15 cellular contexts compared by ENCODE assay signal in genomic region chr2:239276813-239277193, GRCh38.
A peak's percentile ranks its signal among the peaks of the same experiment; 100 is the strongest.
DNase-seq lines count a peak whose midpoint lies in the region; ATAC-seq and TF ChIP-seq lines count a peak whose summit lies in the region.
"Had no signal": no experiment of that assay in that cellular context is flagged by ENCODE, and none has a peak within 500 bp of the region (broad histone marks: within the 10 kb centered on the region; RNA-seq: fewer than 3 reads in every experiment).

No MANE protein-coding gene starts in this region.

- CTCF ChIA-PET in activated CD8-positive, alpha-beta T cell treated with anti-CD3 and anti-CD28 coated beads, Interleukin-2, amount 10 ng/mL, durations not matched to agents 7 days and 5 days (lab: Charles Lee) = interaction anchor here (1.0 to 3.9 kb wide), 2 partner anchors 10 to 18 kb away, joined by 5 to 23 read pairs; no protein-coding TSS in a partner anchor

- H3K27me3 Mint-ChIP-seq in activated naive CD8-positive, alpha-beta T cell treated with anti-CD3 and anti-CD28 coated beads, Interleukin-2, amount 10 ng/mL, durations not matched to agents 7 days and 5 days = no peaks in the 10 kb centered on the region
- H3K27me3 Mint-ChIP-seq in activated naive CD8-positive, alpha-beta T cell treated with anti-CD3 and anti-CD28 coated beads, Interleukin-2, amount 50 U/mL, for 24 hours = peaks cover 10% of the 10 kb centered on the region
- no peaks in the 10 kb centered on the region for H3K27me3 Mint-ChIP-seq in activated CD8-positive, alpha-beta T cell treated with anti-CD3 and anti-CD28 coated beads, Interleukin-2, amount 10 ng/mL, durations not matched to agents 7 days and 5 days (ENCODE audit: low read depth)

- peak; percentile 26 for DNase-seq in activated naive CD8-positive, alpha-beta T cell treated with anti-CD3 and anti-CD28 coated beads, Interleukin-2, amount 10 ng/mL, durations not matched to agents 7 days and 5 days
- no peak for DNase-seq in activated naive CD8-positive, alpha-beta T cell treated with anti-CD3 and anti-CD28 coated beads, Interleukin-2, amount 50 U/mL, for 24 hours
- DNase-seq in activated CD8-positive, alpha-beta T cell treated with anti-CD3 and anti-CD28 coated beads, Interleukin-2, amount 10 ng/mL, durations not matched to agents 7 days and 5 days = no peak
- DNase-seq in left lobe of liver (ENCODE audit: low spot score) = peak; percentile 46
- DNase-seq in transverse colon = no peak
- no peak for DNase-seq in NCI-H2196 treated with DMSO at 0.1 percent for 48 hours (lab: John Stamatoyannopoulos, UW; ENCODE audit: unreplicated experiment)
- DNase-seq in activated CD4-positive, alpha-beta T cell treated with anti-CD3 and anti-CD28 coated beads, Interleukin-2, amount 50 U/mL, for 48 hours = no peak
- DNase-seq: MG63; NCI-H2227 treated with DMSO at 0.1 percent for 48 hours; stimulated activated CD4-positive, alpha-beta T cell treated with anti-CD3 and anti-CD28 coated beads, Interleukin-15, amount 100 ng/mL, for 24 hours; stimulated activated CD8-positive, alpha-beta memory T cell treated with anti-CD3 and anti-CD28 coated beads, Interleukin-4, amount 100 ng/mL, for 48 hours had no signal

- H3K9me3 Mint-ChIP-seq in activated naive CD8-positive, alpha-beta T cell treated with anti-CD3 and anti-CD28 coated beads, Interleukin-2, amount 10 ng/mL, durations not matched to agents 7 days and 5 days = no peaks in the 10 kb centered on the region
- no peaks in the 10 kb centered on the region for H3K9me3 Mint-ChIP-seq in activated naive CD8-positive, alpha-beta T cell treated with anti-CD3 and anti-CD28 coated beads, Interleukin-2, amount 50 U/mL, for 24 hours
- H3K9me3 Mint-ChIP-seq in activated CD8-positive, alpha-beta T cell treated with anti-CD3 and anti-CD28 coated beads, Interleukin-2, amount 10 ng/mL, durations not matched to agents 7 days and 5 days (ENCODE audit: insufficient read depth) = no peaks in the 10 kb centered on the region
- H3K9me3 Mint-ChIP-seq: activated T-helper 1 cell treated with anti-CD3 and anti-CD28 coated beads, Interleukin-12 subunit alpha, Interleukin-12 subunit beta, Interleukin-2, Interleukin-4 antibody, amounts not matched to agents 30 ng/mL and 10 ng/mL and 1 ng/mL, durations not matched to agents 14 hours and 24 hours and 36 hours had no signal

- 81 to 95% methylated on average over 4 to 7 of the region's 7 CpGs for WGBS in transverse colon (ENCODE audit: low coverage in 1 of 2), 2 donors

- no peak for TF ChIP-seq POLR2A in transverse colon (IDR thresholded peaks at IDR 0.05)

- peak overlapping the region; percentile 7 to 82 (median 74) for H3K27ac ChIP-seq in transverse colon

- H3K4me3 Mint-ChIP-seq in activated naive CD8-positive, alpha-beta T cell treated with anti-CD3 and anti-CD28 coated beads, Interleukin-2, amount 10 ng/mL, durations not matched to agents 7 days and 5 days = no peak overlapping the region
- no peak overlapping the region for H3K4me3 Mint-ChIP-seq in activated naive CD8-positive, alpha-beta T cell treated with anti-CD3 and anti-CD28 coated beads, Interleukin-2, amount 50 U/mL, for 24 hours
- no peak overlapping the region for H3K4me3 Mint-ChIP-seq in activated CD8-positive, alpha-beta T cell treated with anti-CD3 and anti-CD28 coated beads, Interleukin-2, amount 10 ng/mL, durations not matched to agents 7 days and 5 days
- H3K4me3 Mint-ChIP-seq: activated T-helper 1 cell treated with anti-CD3 and anti-CD28 coated beads, Interleukin-12 subunit alpha, Interleukin-12 subunit beta, Interleukin-2, Interleukin-4 antibody, amounts not matched to agents 30 ng/mL and 10 ng/mL and 1 ng/mL, durations not matched to agents 14 hours and 24 hours and 36 hours had no signal

- ATAC-seq in activated naive CD8-positive, alpha-beta T cell treated with anti-CD3 and anti-CD28 coated beads, Interleukin-2, amount 10 ng/mL, durations not matched to agents 7 days and 5 days (ENCODE audit: low read depth) = no peak
- ATAC-seq in activated naive CD8-positive, alpha-beta T cell treated with anti-CD3 and anti-CD28 coated beads, Interleukin-2, amount 50 U/mL, for 24 hours = no peak
- no peak for ATAC-seq in activated CD8-positive, alpha-beta T cell treated with anti-CD3 and anti-CD28 coated beads, Interleukin-2, amount 10 ng/mL, durations not matched to agents 7 days and 5 days
- ATAC-seq in left lobe of liver = no peak
- ATAC-seq in HG02759 (IDR thresholded peaks at IDR 0.05; ENCODE audit: unreplicated experiment) = no peak

- H3K9me3 ChIP-seq in transverse colon = no peaks in the 10 kb centered on the region
- H3K9me3 ChIP-seq: breast epithelium, MG63, Peyer's patch had no signal

- H3K4me1 Mint-ChIP-seq in activated naive CD8-positive, alpha-beta T cell treated with anti-CD3 and anti-CD28 coated beads, Interleukin-2, amount 10 ng/mL, durations not matched to agents 7 days and 5 days = peaks cover 37% of the 10 kb centered on the region
- H3K4me1 Mint-ChIP-seq in activated naive CD8-positive, alpha-beta T cell treated with anti-CD3 and anti-CD28 coated beads, Interleukin-2, amount 50 U/mL, for 24 hours = peaks cover 52% of the 10 kb centered on the region
- peaks cover 71% of the 10 kb centered on the region for H3K4me1 Mint-ChIP-seq in activated CD8-positive, alpha-beta T cell treated with anti-CD3 and anti-CD28 coated beads, Interleukin-2, amount 10 ng/mL, durations not matched to agents 7 days and 5 days (ENCODE audit: low read depth)

- peaks cover 18 to 63% (median 35%) of the 10 kb centered on the region in 4 donors for H3K4me1 ChIP-seq in transverse colon

- H3K4me3 ChIP-seq in transverse colon = no peak overlapping the region
- H3K4me3 ChIP-seq: MG63, Peyer's patch had no signal

- TF ChIP-seq EP300 in transverse colon (IDR thresholded peaks at IDR 0.05; ENCODE audit: low read depth) = no peak

- no peaks in the 10 kb centered on the region for H3K36me3 ChIP-seq in transverse colon
- H3K36me3 ChIP-seq: breast epithelium, MG63, Peyer's patch had no signal

- no peak overlapping the region for H3K27ac Mint-ChIP-seq in activated naive CD8-positive, alpha-beta T cell treated with anti-CD3 and anti-CD28 coated beads, Interleukin-2, amount 10 ng/mL, durations not matched to agents 7 days and 5 days
- no peak overlapping the region for H3K27ac Mint-ChIP-seq in activated naive CD8-positive, alpha-beta T cell treated with anti-CD3 and anti-CD28 coated beads, Interleukin-2, amount 50 U/mL, for 24 hours
- peak overlapping the region; percentile 36 for H3K27ac Mint-ChIP-seq in activated CD8-positive, alpha-beta T cell treated with anti-CD3 and anti-CD28 coated beads, Interleukin-2, amount 10 ng/mL, durations not matched to agents 7 days and 5 days
- H3K27ac Mint-ChIP-seq: activated T-helper 1 cell treated with anti-CD3 and anti-CD28 coated beads, Interleukin-12 subunit alpha, Interleukin-12 subunit beta, Interleukin-2, Interleukin-4 antibody, amounts not matched to agents 30 ng/mL and 10 ng/mL and 1 ng/mL, durations not matched to agents 14 hours and 24 hours and 36 hours had no signal

- POLR2A ChIA-PET in activated naive CD8-positive, alpha-beta T cell treated with anti-CD3 and anti-CD28 coated beads, Interleukin-2, amount 10 ng/mL, durations not matched to agents 7 days and 5 days (lab: Charles Lee) = interaction anchor here (1.1 kb wide), 1 partner anchor 11 kb away, joined by 3 read pairs; no protein-coding TSS in a partner anchor
- POLR2A ChIA-PET in activated CD8-positive, alpha-beta T cell treated with anti-CD3 and anti-CD28 coated beads, Interleukin-2, amount 10 ng/mL, durations not matched to agents 7 days and 5 days (lab: Charles Lee) = interaction anchor here (1.0 to 3.7 kb wide), 2 partner anchors 18 to 44 kb away, joined by 3 to 19 read pairs; no protein-coding TSS in a partner anchor

- H3K27me3 ChIP-seq in transverse colon = no peaks in the 10 kb centered on the region
- H3K27me3 ChIP-seq: breast epithelium, MG63, Peyer's patch had no signal

- peaks cover 12% of the 10 kb centered on the region for H3K36me3 Mint-ChIP-seq in activated naive CD8-positive, alpha-beta T cell treated with anti-CD3 and anti-CD28 coated beads, Interleukin-2, amount 10 ng/mL, durations not matched to agents 7 days and 5 days
- H3K36me3 Mint-ChIP-seq in activated naive CD8-positive, alpha-beta T cell treated with anti-CD3 and anti-CD28 coated beads, Interleukin-2, amount 50 U/mL, for 24 hours (ENCODE audit: low read depth) = peaks cover 2% of the 10 kb centered on the region
- peaks cover 4% of the 10 kb centered on the region for H3K36me3 Mint-ChIP-seq in activated CD8-positive, alpha-beta T cell treated with anti-CD3 and anti-CD28 coated beads, Interleukin-2, amount 10 ng/mL, durations not matched to agents 7 days and 5 days (ENCODE audit: low read depth)

- in situ Hi-C loops in transverse colon (cut with MboI; ENCODE audit: low pct_ligation_motif_present in 1 of 4, low pct_unique_long_range_greater_than_20kb in 1 of 4, low sequenced_read_pairs in 3 of 4) = no loop called here

- TF ChIP-seq CTCF in transverse colon (IDR thresholded peaks at IDR 0.05) = peak in 1 of 5 experiments; percentile 20

- intact Hi-C loops in transverse colon (cut with DNase I; ENCODE audit: low total_unique reads) = no loop called here

Comparison
In these comparisons a context has a peak if more than half of its experiments do, and no peak if none do; other contexts are left out.
1. DNase-seq: peak in activated naive CD8-positive, alpha-beta T cell treated with anti-CD3 and anti-CD28 coated beads, Interleukin-2, amount 10 ng/mL, durations not matched to agents 7 days and 5 days (single experiment) and left lobe of liver (single experiment); none in activated naive CD8-positive, alpha-beta T cell treated with anti-CD3 and anti-CD28 coated beads, Interleukin-2, amount 50 U/mL, for 24 hours (single experiment), activated CD8-positive, alpha-beta T cell treated with anti-CD3 and anti-CD28 coated beads, Interleukin-2, amount 10 ng/mL, durations not matched to agents 7 days and 5 days (single experiment), transverse colon (single experiment), NCI-H2196 treated with DMSO at 0.1 percent for 48 hours (single experiment) and activated CD4-positive, alpha-beta T cell treated with anti-CD3 and anti-CD28 coated beads, Interleukin-2, amount 50 U/mL, for 48 hours (0 of 2).